In genomic region chr7:26485421-26486019, GRCh38 we compare ENCODE assay signal across 18 cellular contexts.
A peak's percentile ranks its signal among the peaks of the same experiment; 100 is the strongest.
DNase-seq lines count a peak whose midpoint lies in the region; ATAC-seq and TF ChIP-seq lines count a peak whose summit lies in the region.
"Had no signal": no experiment of that assay in that cellular context is flagged by ENCODE, and none has a peak within 500 bp of the region (broad histone marks: within the 10 kb centered on the region; RNA-seq: fewer than 3 reads in every experiment).

No MANE protein-coding gene starts in this region.

- H3K9me2 ChIP-seq in PC-3 (replicated peaks; ENCODE audit: low read length): no peaks in the 10 kb centered on the region

- no peaks in the 10 kb centered on the region for H3K9me3 ChIP-seq in PC-3 (ENCODE audit: low read length)
- H3K9me3 ChIP-seq in smooth muscle cell (replicated peaks; ENCODE audit: low read depth): no peaks in the 10 kb centered on the region
- H3K9me3 ChIP-seq: SJSA1 had no signal

- H3K4me3 Mint-ChIP-seq in activated naive CD8-positive, alpha-beta T cell treated with anti-CD3 and anti-CD28 coated beads, Interleukin-2, amount 50 U/mL, for 24 hours: no peak overlapping the region
- H3K4me3 Mint-ChIP-seq in progenitor cell of endocrine pancreas (ENCODE audit: low read depth): no peak overlapping the region
- H3K4me3 Mint-ChIP-seq: CD4-positive, CD25-positive, alpha-beta regulatory T cell; H9 had no signal

- intact Hi-C loops in PC-3 (cut with micrococcal nuclease): no loop called here
- intact Hi-C loops in left colon (cut with DNase I, micrococcal nuclease): no loop called here

- H3K4me1 Mint-ChIP-seq in activated naive CD8-positive, alpha-beta T cell treated with anti-CD3 and anti-CD28 coated beads, Interleukin-2, amount 50 U/mL, for 24 hours: no peaks in the 10 kb centered on the region
- H3K4me1 Mint-ChIP-seq in progenitor cell of endocrine pancreas (ENCODE audit: low read depth): no peaks in the 10 kb centered on the region
- H3K4me1 Mint-ChIP-seq: CD4-positive, CD25-positive, alpha-beta regulatory T cell had no signal

- H3K9ac ChIP-seq in PC-3 (ENCODE audit: low read length): no peak overlapping the region
- H3K9ac ChIP-seq in smooth muscle cell (ENCODE audit: low read depth): no peak overlapping the region
- H3K9ac ChIP-seq: KMS-11 had no signal

- H2AFZ ChIP-seq in PC-3 (ENCODE audit: low read length) (no peak overlapping the region), smooth muscle cell (ENCODE audit: low read depth) (no peak overlapping the region)
- H2AFZ ChIP-seq: PC-9 had no signal

- no peaks in the 10 kb centered on the region for H3K36me3 Mint-ChIP-seq in activated naive CD8-positive, alpha-beta T cell treated with anti-CD3 and anti-CD28 coated beads, Interleukin-2, amount 50 U/mL, for 24 hours (ENCODE audit: low read depth)
- H3K36me3 Mint-ChIP-seq in progenitor cell of endocrine pancreas (ENCODE audit: insufficient read depth): no peaks in the 10 kb centered on the region
- H3K36me3 Mint-ChIP-seq: CD4-positive, CD25-positive, alpha-beta regulatory T cell had no signal

- H3K27ac ChIP-seq in PC-3 (ENCODE audit: low read length) (no peak overlapping the region), smooth muscle cell (ENCODE audit: low read depth) (no peak overlapping the region)
- H3K27ac ChIP-seq: KMS-11, PC-9, SJSA1 had no signal

- WGBS in smooth muscle cell (ENCODE audit: low lambda C conversion rate): 49% methylated on average over 7 of the region's 7 CpGs

- peaks cover 10% of the 10 kb centered on the region for H3K4me1 ChIP-seq in PC-3 (ENCODE audit: insufficient read depth, low read length)
- H3K4me1 ChIP-seq in smooth muscle cell (ENCODE audit: low read depth): peaks cover 5% of the 10 kb centered on the region
- H3K4me1 ChIP-seq: SJSA1 had no signal

- H3F3A ChIP-seq in PC-3 (ENCODE audit: low read length, unreplicated experiment) (no peaks in the 10 kb centered on the region), smooth muscle cell (ENCODE audit: low read depth) (peaks cover 4% of the 10 kb centered on the region)

- no peaks in the 10 kb centered on the region for H3K79me2 ChIP-seq in PC-3 (ENCODE audit: low read length)
- no peaks in the 10 kb centered on the region for H3K79me2 ChIP-seq in smooth muscle cell (ENCODE audit: low read depth)

- H3K9me3 Mint-ChIP-seq in activated naive CD8-positive, alpha-beta T cell treated with anti-CD3 and anti-CD28 coated beads, Interleukin-2, amount 50 U/mL, for 24 hours: no peaks in the 10 kb centered on the region
- H3K9me3 Mint-ChIP-seq in progenitor cell of endocrine pancreas (ENCODE audit: low read depth): no peaks in the 10 kb centered on the region
- H3K9me3 Mint-ChIP-seq: CD4-positive, CD25-positive, alpha-beta regulatory T cell had no signal

- BruUV-seq in PC-3 (replicated peaks; lab: Mats Ljungman, UMichigan): no TSS peak

- TF ChIP-seq CTCF in PC-3 (conservative IDR thresholded peaks at IDR 0.05; ENCODE audit: low read depth, low read length) (no peak), smooth muscle cell (IDR thresholded peaks at IDR 0.05; ENCODE audit: borderline replicate concordance, insufficient read depth, poor library complexity, severe bottlenecking) (no peak), progenitor cell of endocrine pancreas (IDR thresholded peaks at IDR 0.05; ENCODE audit: unreplicated experiment) (no peak)

- H3K36me3 ChIP-seq in PC-3 (ENCODE audit: low read depth, low read length) (no peaks in the 10 kb centered on the region), smooth muscle cell (ENCODE audit: low read depth) (no peaks in the 10 kb centered on the region)
- H3K36me3 ChIP-seq: SJSA1 had no signal

- H3K4me2 ChIP-seq in PC-3 (ENCODE audit: low read length) (no peak overlapping the region), smooth muscle cell (peak overlapping the region; percentile 41)
- H3K4me2 ChIP-seq: KMS-11, PC-9 had no signal

- H3K27me3 Mint-ChIP-seq in activated naive CD8-positive, alpha-beta T cell treated with anti-CD3 and anti-CD28 coated beads, Interleukin-2, amount 50 U/mL, for 24 hours: peaks cover 12% of the 10 kb centered on the region
- H3K27me3 Mint-ChIP-seq in progenitor cell of endocrine pancreas: peaks cover 14% of the 10 kb centered on the region

- H4K20me1 ChIP-seq in PC-3 (ENCODE audit: low read length): no peaks in the 10 kb centered on the region
- no peaks in the 10 kb centered on the region for H4K20me1 ChIP-seq in smooth muscle cell (ENCODE audit: low read depth)

- CTCF ChIA-PET in PC-3 (lab: Charles Lee): no interaction called here

- H3K4me3 ChIP-seq in PC-3 (ENCODE audit: low read length): no peak overlapping the region
- no peak overlapping the region for H3K4me3 ChIP-seq in smooth muscle cell
- H3K4me3 ChIP-seq: PC-9, SJSA1 had no signal

- H3K27me3 ChIP-seq in PC-3 (ENCODE audit: low read length): no peaks in the 10 kb centered on the region
- no peaks in the 10 kb centered on the region for H3K27me3 ChIP-seq in smooth muscle cell (ENCODE audit: low read depth)

- DNase-seq in GM04503 (ENCODE audit: low read depth): peak; percentile 2
- peak; percentile 38 for DNase-seq in PC-3
- DNase-seq in left colon: no peak
- DNase-seq in smooth muscle cell (lab: John Stamatoyannopoulos, UW; ENCODE audit: unreplicated experiment): no peak
- DNase-seq in activated naive CD8-positive, alpha-beta T cell treated with anti-CD3 and anti-CD28 coated beads, Interleukin-2, amount 50 U/mL, for 24 hours: no peak
- no peak for DNase-seq in NCI-H1930 (lab: John Stamatoyannopoulos, UW)
- DNase-seq in progenitor cell of endocrine pancreas (ENCODE audit: low spot score, unreplicated experiment): no peak
- DNase-seq in HuH-7.5 (ENCODE audit: low spot score): no peak
- DNase-seq: CD4-positive, CD25-positive, alpha-beta regulatory T cell; EL; H9; NCI-H1105; NCI-H1694 treated with DMSO at 0.1 percent for 48 hours; NCI-H748 treated with DMSO at 0.1 percent for 48 hours; PC-9 had no signal

- no peak overlapping the region for H3K27ac Mint-ChIP-seq in activated naive CD8-positive, alpha-beta T cell treated with anti-CD3 and anti-CD28 coated beads, Interleukin-2, amount 50 U/mL, for 24 hours
- no peak overlapping the region for H3K27ac Mint-ChIP-seq in progenitor cell of endocrine pancreas
- H3K27ac Mint-ChIP-seq: CD4-positive, CD25-positive, alpha-beta regulatory T cell; H9 had no signal

- POLR2A ChIA-PET in PC-3 (lab: Charles Lee; ENCODE audit: unreplicated experiment): no interaction called here

- peak; percentile 31; the same call in 1 of the 2 replicates for ATAC-seq in PC-3
- peak; percentile 54 for ATAC-seq in left colon
- ATAC-seq in activated naive CD8-positive, alpha-beta T cell treated with anti-CD3 and anti-CD28 coated beads, Interleukin-2, amount 50 U/mL, for 24 hours: no peak
- ATAC-seq: HepG2 had no signal

Comparison
In these comparisons a context has a peak if more than half of its experiments do, and no peak if none do; other contexts are left out.
1. DNase-seq: peak in GM04503 (single experiment) and PC-3 (single experiment); none in left colon (0 of 2), smooth muscle cell (single experiment), activated naive CD8-positive, alpha-beta T cell treated with anti-CD3 and anti-CD28 coated beads, Interleukin-2, amount 50 U/mL, for 24 hours (single experiment), NCI-H1930 (0 of 2), progenitor cell of endocrine pancreas (single experiment) and HuH-7.5 (single experiment).